Comparison of ENCODE assay signal across 15 cellular contexts in genomic region chr22:38739300-38740055, GRCh38. TPM values are rescaled to one million over a fixed set of nuclear protein-coding genes. Genes with fewer than 3 reads are reported as not detected.
DNase-seq lines count a peak whose midpoint lies in the region; ATAC-seq, FAIRE-seq and TF ChIP-seq lines count a peak whose summit lies in the region.
"Had no signal": no experiment of that assay in that cellular context is flagged by ENCODE, and none has a peak within 500 bp of the region (broad histone marks: within the 10 kb centered on the region; RNA-seq: fewer than 3 reads in every experiment).

No MANE protein-coding gene starts in this region.

- H3K18ac ChIP-seq in neuronal stem cell (ENCODE audit: low read length) = no peak overlapping the region
- no peak overlapping the region for H3K18ac ChIP-seq in mesenchymal stem cell (ENCODE audit: low read depth in 1 of 2, low read length in 2 of 2)

- no peak for ATAC-seq in CD4-positive, CD25-positive, alpha-beta regulatory T cell (ENCODE audit: low read depth in 2 of 2)
- no peak for ATAC-seq in GM18867 (IDR thresholded peaks at IDR 0.05; ENCODE audit: unreplicated experiment)

- H3K27me3 ChIP-seq in CD4-positive, CD25-positive, alpha-beta regulatory T cell (ENCODE audit: control insufficient read depth, insufficient read depth, low read length) = no peaks in the 10 kb centered on the region
- H3K27me3 ChIP-seq in neuronal stem cell (ENCODE audit: control insufficient read depth in 3 of 3, insufficient read depth in 3 of 3, low read depth in 1 of 3, low read length in 3 of 3) (no peaks in the 10 kb centered on the region), mesenchymal stem cell (ENCODE audit: control insufficient read depth in 1 of 2, insufficient read depth in 1 of 2, low read length in 2 of 2) (no peaks in the 10 kb centered on the region)

- H2BK120ac ChIP-seq in neuronal stem cell (ENCODE audit: low read depth, low read length) (no peak overlapping the region), mesenchymal stem cell (ENCODE audit: low read depth, low read length) (no peak overlapping the region)

- no peaks in the 10 kb centered on the region for H3K79me1 ChIP-seq in neuronal stem cell (ENCODE audit: low read depth, low read length)
- H3K79me1 ChIP-seq in mesenchymal stem cell (replicated peaks; ENCODE audit: low read length, poor library complexity, severe bottlenecking) = peaks cover 12% of the 10 kb centered on the region

- no peaks in the 10 kb centered on the region for H3K9me3 ChIP-seq in CD4-positive, CD25-positive, alpha-beta regulatory T cell (ENCODE audit: control insufficient read depth in 2 of 2, low read length in 2 of 2)
- H3K9me3 ChIP-seq in neuronal stem cell (replicated peaks in 1 of 2; ENCODE audit: control insufficient read depth in 2 of 2, insufficient read depth in 1 of 2, low read depth in 1 of 2, low read length in 2 of 2) (no peaks in the 10 kb centered on the region), mesenchymal stem cell (ENCODE audit: control insufficient read depth, low read length) (no peaks in the 10 kb centered on the region)
- H3K9me3 ChIP-seq: prostate gland had no signal

- no peak overlapping the region for H3K23ac ChIP-seq in neuronal stem cell (ENCODE audit: low read depth, low read length, poor library complexity)
- no peak overlapping the region for H3K23ac ChIP-seq in mesenchymal stem cell (ENCODE audit: low read length in 2 of 2)

- peak; percentile 45; the same call in 1 of the 2 replicates for TF ChIP-seq POLR2A in GM12892 (IDR thresholded peaks at IDR 0.05; ENCODE audit: low read depth, low read length)

- H3K4me1 ChIP-seq in CD4-positive, CD25-positive, alpha-beta regulatory T cell (ENCODE audit: control insufficient read depth, insufficient read depth, low read length, poor library complexity, severe bottlenecking) = peaks cover 21% of the 10 kb centered on the region
- H3K4me1 ChIP-seq in neuronal stem cell (ENCODE audit: control insufficient read depth in 2 of 2, insufficient read depth in 1 of 2, low read depth in 1 of 2, low read length in 2 of 2) = no peaks in the 10 kb centered on the region
- H3K4me1 ChIP-seq in mesenchymal stem cell (ENCODE audit: control insufficient read depth, insufficient read depth, low read depth, low read length) = no peaks in the 10 kb centered on the region
- H3K4me1 ChIP-seq: prostate gland had no signal

- H3K4ac ChIP-seq in neuronal stem cell (ENCODE audit: low read length) (no peak overlapping the region), mesenchymal stem cell (ENCODE audit: low read depth in 1 of 2, low read length in 2 of 2) (no peak overlapping the region)

- no peak overlapping the region for H4K91ac ChIP-seq in neuronal stem cell (ENCODE audit: low read depth, low read length, poor library complexity)
- H4K91ac ChIP-seq in mesenchymal stem cell (ENCODE audit: low read length) = no peak overlapping the region

- H3K9ac ChIP-seq in neuronal stem cell (ENCODE audit: low read depth, low read length, poor library complexity) (peak overlapping the region; percentile 50), mesenchymal stem cell (ENCODE audit: low read length) (no peak overlapping the region)

- H2BK5ac ChIP-seq in neuronal stem cell (ENCODE audit: low read length) = peak overlapping the region; percentile 70
- H2BK5ac ChIP-seq in mesenchymal stem cell (ENCODE audit: low read depth, low read length, poor library complexity, severe bottlenecking) = no peak overlapping the region

- no peak overlapping the region for H3K4me3 Mint-ChIP-seq in CD4-positive, CD25-positive, alpha-beta regulatory T cell
- H3K4me3 Mint-ChIP-seq in brain (no peak overlapping the region), HFFc6 (no peak overlapping the region)

- H2AK5ac ChIP-seq in neuronal stem cell (ENCODE audit: low read depth, low read length) (no peak overlapping the region), mesenchymal stem cell (ENCODE audit: low read length, severe bottlenecking) (no peak overlapping the region)

- H3K4me1 Mint-ChIP-seq in CD4-positive, CD25-positive, alpha-beta regulatory T cell = peaks cover 0 to 54% (median 19%) of the 10 kb centered on the region in 4 donors
- H3K4me1 Mint-ChIP-seq in brain (peaks cover 2% of the 10 kb centered on the region), HFFc6 (ENCODE audit: low read depth) (peaks cover 5% of the 10 kb centered on the region; the same call in 1 of the 2 replicates)

- H3K4me3 ChIP-seq in CD4-positive, CD25-positive, alpha-beta regulatory T cell (ENCODE audit: low read depth, low read length) = no peak overlapping the region
- peak overlapping the region in 1 of 2 donors; percentile 60 for H3K4me3 ChIP-seq in neuronal stem cell (ENCODE audit: low read length in 2 of 2)
- no peak overlapping the region for H3K4me3 ChIP-seq in mesenchymal stem cell (ENCODE audit: insufficient read depth in 1 of 2, low read depth in 1 of 2, low read length in 2 of 2)
- H3K4me3 ChIP-seq: prostate gland had no signal

- H3K27me3 Mint-ChIP-seq in CD4-positive, CD25-positive, alpha-beta regulatory T cell = no peaks in the 10 kb centered on the region
- no peaks in the 10 kb centered on the region for H3K27me3 Mint-ChIP-seq in brain
- H3K27me3 Mint-ChIP-seq in HFFc6 (ENCODE audit: insufficient read depth) = peaks cover 2% of the 10 kb centered on the region

- H2BK12ac ChIP-seq in neuronal stem cell (ENCODE audit: low read length) = no peak overlapping the region
- H2BK12ac ChIP-seq in mesenchymal stem cell (ENCODE audit: low read length in 2 of 2) = no peak overlapping the region

- H3K9me3 Mint-ChIP-seq in CD4-positive, CD25-positive, alpha-beta regulatory T cell = no peaks in the 10 kb centered on the region
- H3K9me3 Mint-ChIP-seq in brain (no peaks in the 10 kb centered on the region), HFFc6 (no peaks in the 10 kb centered on the region)

- WGBS in neuronal stem cell (ENCODE audit: extremely low coverage in 2 of 2, insufficient read length in 2 of 2, insufficient replicate concordance in 1 of 2), 2 donors = no CpG with 5 or more reads among the region's 20 CpGs
- WGBS in mesenchymal stem cell = 95% methylated on average over 20 of the region's 20 CpGs

- no peak for DNase-seq in CD4-positive, CD25-positive, alpha-beta regulatory T cell
- DNase-seq in GM12892 (ENCODE audit: insufficient read length) = no peak
- DNase-seq in neuronal stem cell (ENCODE audit: low spot score) = no peak
- no peak for DNase-seq in HFFc6
- no peak for DNase-seq in mesenchymal stem cell
- DNase-seq: activated CD4-positive, alpha-beta T cell treated with anti-CD3 and anti-CD28 coated beads for 4 hours; DMS79; effector CD4-positive, alpha-beta T cell; Kasumi-1; NCI-H1417 treated with DMSO at 0.1 percent for 48 hours; SIG-M5; stimulated activated CD4-positive, alpha-beta T cell treated with anti-CD3 and anti-CD28 coated beads, Interleukin-15, amount 100 ng/mL, for 24 hours had no signal

- H4K8ac ChIP-seq in neuronal stem cell (ENCODE audit: low read depth, low read length) (no peak overlapping the region), mesenchymal stem cell (ENCODE audit: low read length) (no peak overlapping the region)

- H3K36me3 ChIP-seq in CD4-positive, CD25-positive, alpha-beta regulatory T cell (ENCODE audit: control insufficient read depth, insufficient read depth, low read length) = peaks cover 98% of the 10 kb centered on the region
- peaks cover 55 to 97% of the 10 kb centered on the region in 2 donors for H3K36me3 ChIP-seq in neuronal stem cell (replicated peaks in 1 of 2; ENCODE audit: control insufficient read depth in 2 of 2, insufficient read depth in 2 of 2, low read length in 2 of 2)
- H3K36me3 ChIP-seq in mesenchymal stem cell (ENCODE audit: control insufficient read depth in 1 of 2, insufficient read depth in 2 of 2, low read depth in 1 of 2, low read length in 2 of 2) = peaks cover 90 to 92% of the 10 kb centered on the region in 2 experiments

- H3K27ac ChIP-seq in CD4-positive, CD25-positive, alpha-beta regulatory T cell (ENCODE audit: insufficient read depth, low read length, poor library complexity, severe bottlenecking) = peak overlapping the region; percentile 38
- no peak overlapping the region for H3K27ac ChIP-seq in neuronal stem cell (replicated peaks; ENCODE audit: low read length)
- H3K27ac ChIP-seq in mesenchymal stem cell (ENCODE audit: low read length, poor library complexity, severe bottlenecking) = no peak overlapping the region
- H3K27ac ChIP-seq: prostate gland had no signal

- TF ChIP-seq CTCF in brain (conservative IDR thresholded peaks at IDR 0.05) (no peak), HFFc6 (IDR thresholded peaks at IDR 0.05) (no peak)

- H3K36me3 Mint-ChIP-seq in CD4-positive, CD25-positive, alpha-beta regulatory T cell = peaks cover 30% of the 10 kb centered on the region
- H3K36me3 Mint-ChIP-seq in brain = peaks cover 67% of the 10 kb centered on the region
- peaks cover 35% of the 10 kb centered on the region for H3K36me3 Mint-ChIP-seq in HFFc6 (ENCODE audit: low read depth)

- FAIRE-seq in GM12892 (lab: Jason Lieb, UNC) = no peak

- no peak overlapping the region for H3K4me2 ChIP-seq in neuronal stem cell (ENCODE audit: insufficient read depth, low read length, poor library complexity, severe bottlenecking)
- H3K4me2 ChIP-seq in mesenchymal stem cell (ENCODE audit: low read length, poor library complexity, severe bottlenecking) = no peak overlapping the region

- peak overlapping the region in 1 of 3 donors; percentile 74 for H3K27ac Mint-ChIP-seq in CD4-positive, CD25-positive, alpha-beta regulatory T cell
- H3K27ac Mint-ChIP-seq in brain = peak overlapping the region in 3 of 5 experiments; percentile 24 to 66 (median 34)
- no peak overlapping the region for H3K27ac Mint-ChIP-seq in HFFc6

- H2BK15ac ChIP-seq in neuronal stem cell (ENCODE audit: low read length) (no peak overlapping the region), mesenchymal stem cell (ENCODE audit: low read depth, poor library complexity, severe bottlenecking) (no peak overlapping the region)

- no peak overlapping the region for H2AFZ ChIP-seq in neuronal stem cell (ENCODE audit: low read length)
- H2AFZ ChIP-seq in mesenchymal stem cell (ENCODE audit: low read depth, low read length) = no peak overlapping the region

- peak overlapping the region; percentile 31 for H3K14ac ChIP-seq in neuronal stem cell (ENCODE audit: low read length)
- H3K14ac ChIP-seq in mesenchymal stem cell (ENCODE audit: low read length in 2 of 2) = no peak overlapping the region

RNA-seq across cellular contexts. Expression of gene SUN2, which starts 16.3 kb away (rescaled TPM):
- total RNA-seq in CD4-positive, CD25-positive, alpha-beta regulatory T cell = 454 TPM
- polyA plus RNA-seq in CD4-positive, CD25-positive, alpha-beta regulatory T cell = 100 to 1,000 TPM; 260 to 381 (median 298) TPM
- polyA plus RNA-seq in GM12892 (2012; ENCODE audit: missing spikeins) = 36.8 TPM
- 251 TPM for polyA plus RNA-seq in brain (ENCODE audit: insufficient read depth, low read depth, low replicate concordance)
- 19.4 TPM for polyA plus RNA-seq in neuronal stem cell (2013, experiment 1 of 2)
- polyA plus RNA-seq in neuronal stem cell (2013, experiment 2 of 2) = 19.4 TPM
- total RNA-seq in HFFc6 (2021; fragmentation: NEBNext Ultra II Directional; extraction: Animal tissue kit (Norgen Biotek cat#: 25700)) = 100 to 1,000 TPM in 3 of 6 experiments, 10 to 100 TPM in 3; 90.4 to 104 (median 100.0) TPM
- 22.3 TPM for polyA plus RNA-seq in mesenchymal stem cell (2013, experiment 1 of 2)
- 21.7 TPM for polyA plus RNA-seq in mesenchymal stem cell (2013, experiment 2 of 2)

RNA-seq across cellular contexts. Expression of gene GTPBP1, which starts 33.7 kb away (rescaled TPM):
- 285 TPM for total RNA-seq in CD4-positive, CD25-positive, alpha-beta regulatory T cell
- polyA plus RNA-seq in CD4-positive, CD25-positive, alpha-beta regulatory T cell = 10 to 100 TPM; 25.4 to 29.7 (median 25.7) TPM
- 34.4 TPM for polyA plus RNA-seq in GM12892 (2012; ENCODE audit: missing spikeins)
- 80.4 TPM for polyA plus RNA-seq in brain (ENCODE audit: insufficient read depth, low read depth, low replicate concordance)
- polyA plus RNA-seq in neuronal stem cell (2013, experiment 1 of 2) = 47.8 TPM
- 48.3 TPM for polyA plus RNA-seq in neuronal stem cell (2013, experiment 2 of 2)
- total RNA-seq in HFFc6 (2021; fragmentation: NEBNext Ultra II Directional; extraction: Animal tissue kit (Norgen Biotek cat#: 25700)) = 10 to 100 TPM; 32.1 to 40.8 (median 38.4) TPM
- polyA plus RNA-seq in mesenchymal stem cell (2013, experiment 1 of 2) = 14.9 TPM
- 13.6 TPM for polyA plus RNA-seq in mesenchymal stem cell (2013, experiment 2 of 2)

RNA-seq across cellular contexts. Expression of gene JOSD1, which starts 38.7 kb away (rescaled TPM):
- total RNA-seq in CD4-positive, CD25-positive, alpha-beta regulatory T cell = 205 TPM
- 10 to 100 TPM in 2 of 4 donors, 1 to 10 TPM in 2; 8.7 to 12.5 (median 10.2) TPM for polyA plus RNA-seq in CD4-positive, CD25-positive, alpha-beta regulatory T cell
- polyA plus RNA-seq in GM12892 (2012; ENCODE audit: missing spikeins) = 39.6 TPM
- polyA plus RNA-seq in brain (ENCODE audit: insufficient read depth, low read depth, low replicate concordance) = 45.7 TPM
- 22.9 TPM for polyA plus RNA-seq in neuronal stem cell (2013, experiment 1 of 2)
- polyA plus RNA-seq in neuronal stem cell (2013, experiment 2 of 2) = 21.5 TPM
- total RNA-seq in HFFc6 (2021; fragmentation: NEBNext Ultra II Directional; extraction: Animal tissue kit (Norgen Biotek cat#: 25700)) = 10 to 100 TPM; 37.8 to 44.6 (median 41.0) TPM
- 34.6 TPM for polyA plus RNA-seq in mesenchymal stem cell (2013, experiment 1 of 2)
- polyA plus RNA-seq in mesenchymal stem cell (2013, experiment 2 of 2) = 31.7 TPM

RNA-seq across cellular contexts. Expression of gene DNAL4, which starts 54.5 kb away (rescaled TPM):
- total RNA-seq in CD4-positive, CD25-positive, alpha-beta regulatory T cell = 6.3 TPM
- polyA plus RNA-seq in CD4-positive, CD25-positive, alpha-beta regulatory T cell = 10 to 100 TPM in 2 of 4 donors, 1 to 10 TPM in 2; 9.3 to 10.9 (median 10.0) TPM
- polyA plus RNA-seq in GM12892 (2012; ENCODE audit: missing spikeins) = 5.2 TPM
- polyA plus RNA-seq in brain (ENCODE audit: insufficient read depth, low read depth, low replicate concordance) = 61.4 TPM
- 23.4 TPM for polyA plus RNA-seq in neuronal stem cell (2013, experiment 1 of 2)
- 22.3 TPM for polyA plus RNA-seq in neuronal stem cell (2013, experiment 2 of 2)
- 10 to 100 TPM in 2 of 6 experiments, 1 to 10 TPM in 4; 8.6 to 11.5 (median 9.8) TPM for total RNA-seq in HFFc6 (2021; fragmentation: NEBNext Ultra II Directional; extraction: Animal tissue kit (Norgen Biotek cat#: 25700))
- 11.2 TPM for polyA plus RNA-seq in mesenchymal stem cell (2013, experiment 1 of 2)
- polyA plus RNA-seq in mesenchymal stem cell (2013, experiment 2 of 2) = 11.2 TPM

RNA-seq across cellular contexts. Expression of gene TOMM22, which starts 57.7 kb away (rescaled TPM):
- total RNA-seq in CD4-positive, CD25-positive, alpha-beta regulatory T cell = 58.4 TPM
- 10 to 100 TPM; 61.6 to 72.7 (median 65.7) TPM for polyA plus RNA-seq in CD4-positive, CD25-positive, alpha-beta regulatory T cell
- 98.6 TPM for polyA plus RNA-seq in GM12892 (2012; ENCODE audit: missing spikeins)
- polyA plus RNA-seq in brain (ENCODE audit: insufficient read depth, low read depth, low replicate concordance) = 72.7 TPM
- 62.5 TPM for polyA plus RNA-seq in neuronal stem cell (2013, experiment 1 of 2)
- 63.9 TPM for polyA plus RNA-seq in neuronal stem cell (2013, experiment 2 of 2)
- total RNA-seq in HFFc6 (2021; fragmentation: NEBNext Ultra II Directional; extraction: Animal tissue kit (Norgen Biotek cat#: 25700)) = 100 to 1,000 TPM; 121 to 141 (median 132) TPM
- 43.9 TPM for polyA plus RNA-seq in mesenchymal stem cell (2013, experiment 1 of 2)
- polyA plus RNA-seq in mesenchymal stem cell (2013, experiment 2 of 2) = 43.6 TPM
